In genomic region chr12:104455594-104456416, GRCh38 we compare ENCODE assay signal across 1 cellular context.
A peak's percentile ranks its signal among the peaks of the same experiment; 100 is the strongest.
TF ChIP-seq lines count a peak whose summit lies in the region.

No MANE protein-coding gene starts in this region.

TF ChIP-seq in K562, 482 proteins besides CTCF, POLR2A, EP300 and RAD21 (continued from another document):
- TF ChIP-seq PRDM10 (IDR thresholded peaks at IDR 0.05; ENCODE audit: partially characterized antibody) = peak; percentile 68
